21 cellular contexts compared by ENCODE assay signal in genomic region chr5:7274180-7274579, GRCh38.
A peak's percentile ranks its signal among the peaks of the same experiment; 100 is the strongest.
DNase-seq lines count a peak whose midpoint lies in the region; ATAC-seq, FAIRE-seq and TF ChIP-seq lines count a peak whose summit lies in the region.
"Had no signal": no experiment of that assay in that cellular context is flagged by ENCODE, and none has a peak within 500 bp of the region (broad histone marks: within the 10 kb centered on the region; RNA-seq: fewer than 3 reads in every experiment).

No MANE protein-coding gene starts in this region.

- peak; percentile 15; the same call in 2 of the 3 replicates for ATAC-seq in GM23338
- ATAC-seq: A549; CD8-positive, alpha-beta T cell had no signal

- H3K18ac ChIP-seq in H1 (ENCODE audit: extremely low read depth, low read length) (peak overlapping the region; percentile 26; the same call in 1 of the 2 replicates), neuronal stem cell (ENCODE audit: low read length) (no peak overlapping the region)

- no peak overlapping the region for H2BK20ac ChIP-seq in H1 (ENCODE audit: low read length)

- POLR2A ChIA-PET in H1 (lab: Charles Lee; ENCODE audit: partially characterized antibody), result interaction anchor here (1.6 kb wide), 1 partner anchor 12 kb away, joined by 5 read pairs; no protein-coding TSS in a partner anchor

- no peak overlapping the region for H3K27ac ChIP-seq in GM23338 (ENCODE audit: low read depth)
- no peak overlapping the region for H3K27ac ChIP-seq in H1 (ENCODE audit: low read depth, low read length)
- H3K27ac ChIP-seq in neuronal stem cell (replicated peaks; ENCODE audit: low read length), result no peak overlapping the region
- H3K27ac ChIP-seq: 22Rv1; A549; BLaER1 treated with 17β-estradiol and CSF1 and Interleukin-3, amounts not matched to agents 10 nM and 100 nM; C4-2B had no signal

- no peak for TF ChIP-seq RAD21 in H1 (IDR thresholded peaks at IDR 0.05 in 1 of 2, conservative IDR thresholded peaks at IDR 0.05 in 1 of 2; ENCODE audit: low read depth in 2 of 2, low read length in 2 of 2)

- no peak overlapping the region for H4K5ac ChIP-seq in H1 (ENCODE audit: insufficient read length, low read depth, low read length)

- WGBS in H1 (ENCODE audit: extremely low coverage in 1 of 2, insufficient coverage in 1 of 2, insufficient read length in 1 of 2, insufficient replicate concordance in 2 of 2, low coverage in 1 of 2, low lambda C conversion rate in 2 of 2, missing lambda C conversion rate in 1 of 2), 2 experiments, result 93% methylated on average over 6 of the region's 6 CpGs; no CpG with 5 or more reads in 1 of the 2 experiments
- whole genome bisulfite sequencing in neuronal stem cell (ENCODE audit: extremely low coverage in 2 of 2, insufficient read length in 2 of 2, insufficient replicate concordance in 1 of 2), 2 donors, result no CpG with 5 or more reads among the region's 6 CpGs

- H2AK5ac ChIP-seq in H1 (ENCODE audit: low read depth, low read length), result peak overlapping the region; percentile 20; the same call in 1 of the 2 replicates
- H2AK5ac ChIP-seq in neuronal stem cell (ENCODE audit: low read depth, low read length), result no peak overlapping the region

- H2BK12ac ChIP-seq in H1 (ENCODE audit: low read depth, low read length), result peak overlapping the region; percentile 27; the same call in 1 of the 2 replicates
- H2BK12ac ChIP-seq in neuronal stem cell (ENCODE audit: low read length), result no peak overlapping the region

- peaks cover 4% of the 10 kb centered on the region; the same call in 1 of the 2 replicates for H3K9me2 ChIP-seq in GM23338 (ENCODE audit: insufficient read depth)

- no peak overlapping the region for H3K4ac ChIP-seq in H1 (replicated peaks; ENCODE audit: insufficient read length, low read depth, low read length)
- H3K4ac ChIP-seq in neuronal stem cell (ENCODE audit: low read length), result no peak overlapping the region

- H4K20me1 ChIP-seq in GM23338 (replicated peaks; ENCODE audit: insufficient read depth), result no peaks in the 10 kb centered on the region
- H4K20me1 ChIP-seq in H1 (replicated peaks in 1 of 2; ENCODE audit: control insufficient read depth in 1 of 2, insufficient read depth in 2 of 2, low read length in 2 of 2), result no peaks in the 10 kb centered on the region
- H4K20me1 ChIP-seq: BLaER1 treated with 17β-estradiol and CSF1 and Interleukin-3, amounts not matched to agents 10 nM and 100 nM had no signal

- H3K14ac ChIP-seq in H1 (ENCODE audit: insufficient read length) (no peak overlapping the region), neuronal stem cell (ENCODE audit: low read length) (no peak overlapping the region)

- H3K4me2 ChIP-seq in GM23338 (no peak overlapping the region), H1 (ENCODE audit: insufficient read depth in 1 of 2, low read depth in 2 of 2, low read length in 2 of 2) (no peak overlapping the region), neuronal stem cell (ENCODE audit: insufficient read depth, low read length, poor library complexity, severe bottlenecking) (no peak overlapping the region)
- H3K4me2 ChIP-seq: A549; BLaER1 treated with 17β-estradiol and CSF1 and Interleukin-3, amounts not matched to agents 10 nM and 100 nM had no signal

- H3K4me3 ChIP-seq in GM23338 (no peak overlapping the region), H1 (ENCODE audit: extremely low read depth in 1 of 4, insufficient read depth in 2 of 4, low read depth in 3 of 4, low read length in 4 of 4) (no peak overlapping the region), neuronal stem cell (ENCODE audit: low read length in 2 of 2) (peak overlapping the region in 1 of 2 donors; percentile 35)
- H3K4me3 ChIP-seq: A549; BLaER1 treated with 17β-estradiol and CSF1 and Interleukin-3, amounts not matched to agents 10 nM and 100 nM had no signal

- peaks cover 41% of the 10 kb centered on the region; the same call in 2 of the 3 replicates for H3K36me3 Mint-ChIP-seq in GM23338 (ENCODE audit: low read depth)
- H3K36me3 Mint-ChIP-seq: CD8-positive, alpha-beta T cell had no signal

- no peak overlapping the region for H3K27ac Mint-ChIP-seq in GM23338
- H3K27ac Mint-ChIP-seq: B cell; CD4-positive, alpha-beta T cell; CD8-positive, alpha-beta T cell had no signal

- no peaks in the 10 kb centered on the region for H3K23me2 ChIP-seq in H1 (ENCODE audit: low read depth, low read length)

- TF ChIP-seq CTCF in GM23338 (conservative IDR thresholded peaks at IDR 0.05; ENCODE audit: low read depth in 2 of 2) (no peak), H1 (IDR thresholded peaks at IDR 0.05; ENCODE audit: control extremely low read depth in 1 of 3, insufficient read depth in 1 of 3, low read depth in 1 of 3, low read length in 3 of 3) (no peak)

- H3K79me1 ChIP-seq in H1 (ENCODE audit: low read depth, low read length), result no peaks in the 10 kb centered on the region
- no peaks in the 10 kb centered on the region for H3K79me1 ChIP-seq in neuronal stem cell (ENCODE audit: low read depth, low read length)

- H4K8ac ChIP-seq in H1 (ENCODE audit: extremely low read depth, insufficient read depth, low read length), result no peak overlapping the region
- H4K8ac ChIP-seq in neuronal stem cell (ENCODE audit: low read depth, low read length), result no peak overlapping the region

- H2BK5ac ChIP-seq in H1 (ENCODE audit: low read depth, low read length) (no peak overlapping the region), neuronal stem cell (ENCODE audit: low read length) (peak overlapping the region; percentile 43)

- peaks cover 3% of the 10 kb centered on the region for H3K27me3 Mint-ChIP-seq in GM23338 (ENCODE audit: insufficient read depth, low read depth, poor library complexity)
- H3K27me3 Mint-ChIP-seq: B cell; CD4-positive, alpha-beta T cell had no signal

- H3K27me3 ChIP-seq in GM23338 (ENCODE audit: insufficient read depth), result no peaks in the 10 kb centered on the region
- H3K27me3 ChIP-seq in H1 (replicated peaks in 1 of 4; ENCODE audit: control insufficient read depth in 3 of 4, extremely low read depth in 1 of 4, insufficient read depth in 3 of 4, low read length in 3 of 4), result no peaks in the 10 kb centered on the region; a peak in 1 of 7 replicates
- H3K27me3 ChIP-seq in neuronal stem cell (ENCODE audit: control insufficient read depth in 3 of 3, insufficient read depth in 3 of 3, low read depth in 1 of 3, low read length in 3 of 3), result peaks cover 0 to 3% (median 2%) of the 10 kb centered on the region in 3 experiments
- H3K27me3 ChIP-seq: BLaER1 treated with 17β-estradiol and CSF1 and Interleukin-3, amounts not matched to agents 10 nM and 100 nM had no signal

- H3F3A ChIP-seq in GM23338 (replicated peaks; ENCODE audit: low read depth), result no peaks in the 10 kb centered on the region

- H3K4me1 ChIP-seq in GM23338 (ENCODE audit: insufficient read depth) (peaks cover 28% of the 10 kb centered on the region), H1 (replicated peaks in 1 of 4; ENCODE audit: control insufficient read depth in 3 of 4, insufficient read depth in 4 of 4, low read length in 3 of 4) (peaks cover 0 to 4% (median 0%) of the 10 kb centered on the region in 4 experiments; a peak in 1 of 7 replicates), neuronal stem cell (ENCODE audit: control insufficient read depth in 2 of 2, insufficient read depth in 1 of 2, low read depth in 1 of 2, low read length in 2 of 2) (no peaks in the 10 kb centered on the region)
- H3K4me1 ChIP-seq: A549; BLaER1 treated with 17β-estradiol and CSF1 and Interleukin-3, amounts not matched to agents 10 nM and 100 nM; Caco-2 had no signal

- no peak overlapping the region for H3K9ac ChIP-seq in H1 (replicated peaks in 1 of 4; ENCODE audit: extremely low read depth in 1 of 4, low read depth in 3 of 4, low read length in 3 of 4)
- no peak overlapping the region for H3K9ac ChIP-seq in neuronal stem cell (ENCODE audit: low read depth, low read length, poor library complexity)
- H3K9ac ChIP-seq: BLaER1 treated with 17β-estradiol and CSF1 and Interleukin-3, amounts not matched to agents 10 nM and 100 nM had no signal

- H3K56ac ChIP-seq in H1 (replicated peaks; ENCODE audit: insufficient read length, low read depth, low read length), result no peak overlapping the region

- H2BK15ac ChIP-seq in H1 (ENCODE audit: low read length), result no peak overlapping the region
- no peak overlapping the region for H2BK15ac ChIP-seq in neuronal stem cell (ENCODE audit: low read length)

- peak overlapping the region; percentile 9 for H2BK120ac ChIP-seq in H1 (replicated peaks; ENCODE audit: low read depth, low read length)
- no peak overlapping the region for H2BK120ac ChIP-seq in neuronal stem cell (ENCODE audit: low read depth, low read length)

- TF ChIP-seq POLR2A in H1 (IDR thresholded peaks at IDR 0.05; ENCODE audit: control extremely low read depth in 1 of 2, low read depth in 2 of 2, low read length in 2 of 2), result peak; percentile 44 to 66

- peaks cover 12% of the 10 kb centered on the region; the same call in 2 of the 3 replicates for H3K9me3 Mint-ChIP-seq in GM23338
- H3K9me3 Mint-ChIP-seq: CD4-positive, alpha-beta T cell; CD8-positive, alpha-beta T cell had no signal

- H3K36me3 ChIP-seq in GM23338 (ENCODE audit: insufficient read depth) (no peaks in the 10 kb centered on the region), H1 (ENCODE audit: control insufficient read depth in 2 of 4, insufficient read depth in 4 of 4, low read length in 3 of 4) (peaks cover 0 to 17% (median 0%) of the 10 kb centered on the region in 4 experiments; a peak in 3 of 8 replicates), neuronal stem cell (replicated peaks in 1 of 2; ENCODE audit: control insufficient read depth in 2 of 2, insufficient read depth in 2 of 2, low read length in 2 of 2) (no peaks in the 10 kb centered on the region)
- H3K36me3 ChIP-seq: BLaER1 treated with 17β-estradiol and CSF1 and Interleukin-3, amounts not matched to agents 10 nM and 100 nM had no signal

- H3K9me3 ChIP-seq in H1 (ENCODE audit: insufficient read depth in 2 of 2, low read depth in 1 of 2, low read length in 1 of 2), result peaks cover 12 to 22% of the 10 kb centered on the region in 2 experiments; a peak in 3 of 4 replicates
- H3K9me3 ChIP-seq in neuronal stem cell (replicated peaks in 1 of 2; ENCODE audit: control insufficient read depth in 2 of 2, insufficient read depth in 1 of 2, low read depth in 1 of 2, low read length in 2 of 2), result peaks cover 5 to 7% of the 10 kb centered on the region in 2 donors
- H3K9me3 ChIP-seq: A549; BLaER1 treated with 17β-estradiol and CSF1 and Interleukin-3, amounts not matched to agents 10 nM and 100 nM; Caco-2 had no signal

- no peaks in the 10 kb centered on the region for H3K79me2 ChIP-seq in GM23338 (replicated peaks; ENCODE audit: insufficient read depth)
- no peaks in the 10 kb centered on the region for H3K79me2 ChIP-seq in H1 (ENCODE audit: control insufficient read depth in 1 of 2, insufficient read depth in 2 of 2, low read length in 2 of 2)

- no peak overlapping the region for H2AFZ ChIP-seq in GM23338
- no peak overlapping the region for H2AFZ ChIP-seq in H1 (ENCODE audit: low read length)
- H2AFZ ChIP-seq in neuronal stem cell (ENCODE audit: low read length), result no peak overlapping the region

- no peak overlapping the region for H3K23ac ChIP-seq in H1 (ENCODE audit: insufficient read length)
- no peak overlapping the region for H3K23ac ChIP-seq in neuronal stem cell (ENCODE audit: low read depth, low read length, poor library complexity)

- H4K91ac ChIP-seq in H1 (replicated peaks; ENCODE audit: insufficient read length, low read length), result no peak overlapping the region
- no peak overlapping the region for H4K91ac ChIP-seq in neuronal stem cell (ENCODE audit: low read depth, low read length, poor library complexity)

- CTCF ChIA-PET in H1 (lab: Charles Lee; ENCODE audit: partially characterized antibody), result no interaction called here

- FAIRE-seq in H1 (lab: Jason Lieb, UNC) (no peak), HTR-8/SVneo (lab: Jason Lieb, UNC) (no peak)
- FAIRE-seq: A549, D721Med, G401.6, GM12891, GM19239 had no signal

- H3K4me3 Mint-ChIP-seq in GM23338, result no peak overlapping the region
- H3K4me3 Mint-ChIP-seq: B cell; CD4-positive, alpha-beta T cell; CD8-positive, alpha-beta T cell had no signal

- H3K4me1 Mint-ChIP-seq in GM23338, result peaks cover 30% of the 10 kb centered on the region
- H3K4me1 Mint-ChIP-seq: B cell had no signal

- TF ChIP-seq EP300 in H1 (IDR thresholded peaks at IDR 0.05; ENCODE audit: borderline replicate concordance in 1 of 2, low read depth in 2 of 2, low read length in 2 of 2), result no peak

- DNase-seq in GM23338 (ENCODE audit: low spot score), result no peak
- DNase-seq in H1 (ENCODE audit: low read depth in 1 of 2, low spot score in 2 of 2), result no peak
- DNase-seq in neuronal stem cell (ENCODE audit: low spot score), result no peak
- DNase-seq in SIG-M5 treated with dmso at 0.1 percent for 504 hours (lab: John Stamatoyannopoulos, UW; ENCODE audit: unreplicated experiment), result no peak
- no peak for DNase-seq in HTR-8/SVneo (ENCODE audit: insufficient read length, low spot score)
- DNase-seq: AML-193; Caco-2; Calu3; CD4-positive, alpha-beta T cell; CD8-positive, alpha-beta T cell; DMS79 treated with DMSO at 0.1 percent for 48 hours; GF-D8 had no signal
